Comparison of ENCODE assay signal across 15 cellular contexts in genomic region chr5:154194348-154195329, GRCh38. TPM values are rescaled to one million over a fixed set of nuclear protein-coding genes. Genes with fewer than 3 reads are reported as not detected.
DNase-seq lines count a peak whose midpoint lies in the region; ATAC-seq, FAIRE-seq and TF ChIP-seq lines count a peak whose summit lies in the region.
"Had no signal": no experiment of that assay in that cellular context is flagged by ENCODE, and none has a peak within 500 bp of the region (broad histone marks: within the 10 kb centered on the region; RNA-seq: fewer than 3 reads in every experiment).

No MANE protein-coding gene starts in this region.

- no peak for ATAC-seq in HG03045 (IDR thresholded peaks at IDR 0.05; ENCODE audit: unreplicated experiment)
- ATAC-seq: CD8-positive, alpha-beta T cell; left cardiac atrium; psoas muscle had no signal

- DNase-seq in AG08396 (ENCODE audit: low spot score), result peak; percentile 57
- DNase-seq in HTR-8/SVneo (ENCODE audit: insufficient read length, low spot score), result peak; percentile 37
- no peak for DNase-seq in chondrocyte (ENCODE audit: low spot score)
- DNase-seq in myocyte (ENCODE audit: low read depth), result peak; percentile 78
- DNase-seq in T-helper 9 cell, result no peak
- no peak for DNase-seq in NCI-H82 treated with DMSO at 0.1 percent for 48 hours (lab: John Stamatoyannopoulos, UW; ENCODE audit: unreplicated experiment)
- no peak for DNase-seq in GOT3 (lab: John Stamatoyannopoulos, UW)
- DNase-seq: CD8-positive, alpha-beta T cell; left cardiac atrium; NCI-H2081; psoas muscle; SHP77 treated with DMSO at 0.1 percent for 48 hours; upper lobe of left lung had no signal

- peak overlapping the region; percentile 35 for H3K4me3 Mint-ChIP-seq in chondrocyte (ENCODE audit: unreplicated experiment)
- H3K4me3 Mint-ChIP-seq: activated naive CD4-positive, alpha-beta T cell treated with anti-CD3 and anti-CD28 coated beads, Interleukin-2, amount 50 U/mL, for 24 hours; CD8-positive, alpha-beta T cell had no signal

- no peaks in the 10 kb centered on the region for H3K9me3 Mint-ChIP-seq in chondrocyte (ENCODE audit: low read depth)
- H3K9me3 Mint-ChIP-seq: activated naive CD4-positive, alpha-beta T cell treated with anti-CD3 and anti-CD28 coated beads, Interleukin-2, amount 50 U/mL, for 24 hours; CD8-positive, alpha-beta T cell had no signal

- H3K27ac Mint-ChIP-seq in chondrocyte (ENCODE audit: unreplicated experiment), result peak overlapping the region; percentile 94
- H3K27ac Mint-ChIP-seq: activated naive CD4-positive, alpha-beta T cell treated with anti-CD3 and anti-CD28 coated beads, Interleukin-2, amount 50 U/mL, for 24 hours; CD8-positive, alpha-beta T cell had no signal

- no peak for FAIRE-seq in HTR-8/SVneo (lab: Jason Lieb, UNC)

- H3K27me3 Mint-ChIP-seq in chondrocyte (ENCODE audit: low read depth), result no peaks in the 10 kb centered on the region
- H3K27me3 Mint-ChIP-seq: activated naive CD4-positive, alpha-beta T cell treated with anti-CD3 and anti-CD28 coated beads, Interleukin-2, amount 50 U/mL, for 24 hours had no signal

- peaks cover 11% of the 10 kb centered on the region for H3K36me3 Mint-ChIP-seq in chondrocyte (ENCODE audit: low read depth)

- H3K4me1 Mint-ChIP-seq in chondrocyte (ENCODE audit: low read depth), result peaks cover 81% of the 10 kb centered on the region

- no peak for TF ChIP-seq CTCF in chondrocyte (IDR thresholded peaks at IDR 0.05)

RNA-seq across cellular contexts. Expression of gene GALNT10, which starts 4.1 kb away (rescaled TPM):
- 155 to 220 TPM (median 157 TPM) in 3 replicates for total RNA-seq in chondrocyte
- total RNA-seq in myocyte, result 18.6 and 24.9 TPM in 2 replicates
- polyA plus RNA-seq in myocyte (2012), result 114 TPM

Comparison
In these comparisons a context has a peak if more than half of its experiments do, and no peak if none do; other contexts are left out.
1. DNase-seq: peak in AG08396 (single experiment), HTR-8/SVneo (single experiment) and myocyte (single experiment); none in chondrocyte (single experiment), T-helper 9 cell (single experiment), NCI-H82 treated with DMSO at 0.1 percent for 48 hours (single experiment) and GOT3 (single experiment).